23 cellular contexts compared by ENCODE assay signal in genomic region chr3:76264911-76265310, GRCh38.
"Had no signal": no experiment of that assay in that cellular context is flagged by ENCODE, and none has a peak within 500 bp of the region (broad histone marks: within the 10 kb centered on the region; RNA-seq: fewer than 3 reads in every experiment).

No MANE protein-coding gene starts in this region.

- H3K27ac Mint-ChIP-seq: immature natural killer cell, mesothelial cell of epicardium, naive B cell had no signal

- DNase-seq: dermis blood vessel endothelial cell; dorsolateral prefrontal cortex; effector CD4-positive, alpha-beta T cell; effector memory CD4-positive, alpha-beta T cell; foreskin keratinocyte; heart left ventricle; hypothalamus; immature natural killer cell; islet precursor cell; kidney; kidney glomerular epithelial cell; left colon; left lung; left ventricle myocardium superior; lower lobe of right lung; mesenchymal stem cell; mucosa of descending colon; naive B cell had no signal

- ATAC-seq: foreskin keratinocyte, gastroesophageal sphincter, heart left ventricle, left colon, left lung, left ventricle myocardium superior, lower lobe of right lung, mucosa of descending colon had no signal

- H3K36me3 Mint-ChIP-seq: immature natural killer cell, mesothelial cell of epicardium, naive B cell had no signal

- H3K9me3 ChIP-seq: esophagus muscularis mucosa, gastroesophageal sphincter, heart left ventricle, left lung, lower lobe of right lung had no signal

- H3K4me1 ChIP-seq: esophagus muscularis mucosa, foreskin keratinocyte, gastroesophageal sphincter, heart left ventricle, left lung, lower lobe of right lung had no signal

- H3K27ac ChIP-seq: coronary artery, dorsolateral prefrontal cortex, esophagus muscularis mucosa, foreskin keratinocyte, gastroesophageal sphincter, heart left ventricle, hepatocyte, left lung, lower lobe of right lung had no signal

- H3K36me3 ChIP-seq: esophagus muscularis mucosa, gastroesophageal sphincter, heart left ventricle, left lung, lower lobe of right lung had no signal

- H3K9me3 Mint-ChIP-seq: mesothelial cell of epicardium had no signal

- H3K4me1 Mint-ChIP-seq: immature natural killer cell, mesothelial cell of epicardium, naive B cell had no signal

- H3K4me3 Mint-ChIP-seq: immature natural killer cell, mesothelial cell of epicardium, naive B cell had no signal

- H3K27me3 Mint-ChIP-seq: naive B cell had no signal

- H3K27me3 ChIP-seq: dorsolateral prefrontal cortex, esophagus muscularis mucosa, foreskin keratinocyte, gastroesophageal sphincter, heart left ventricle, hepatocyte, left lung had no signal

- H3K4me3 ChIP-seq: coronary artery, dorsolateral prefrontal cortex, esophagus muscularis mucosa, gastroesophageal sphincter, heart left ventricle, hepatocyte, left lung, lower lobe of right lung, mucosa of descending colon had no signal
